Comparison of ENCODE assay signal across 29 cellular contexts in the genomic region with DNA sequence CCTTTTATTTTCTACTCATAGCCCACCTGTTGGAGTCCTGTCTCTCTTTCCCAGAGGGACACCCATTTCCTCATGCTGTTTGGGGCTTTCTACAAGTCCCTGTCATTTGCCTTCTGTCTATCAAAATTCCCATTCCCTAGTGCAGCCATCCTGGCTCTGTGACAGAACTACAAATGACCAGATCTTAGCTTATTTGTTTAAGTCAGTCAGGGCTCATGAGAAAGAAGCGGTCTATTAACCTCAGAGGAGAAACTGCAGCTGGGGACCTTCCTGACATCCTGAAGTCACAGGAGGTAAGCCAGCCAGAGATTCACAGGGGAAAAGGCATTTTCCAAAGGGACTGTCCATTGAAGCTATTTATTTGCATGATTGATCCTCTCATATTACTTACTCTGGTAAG. TPM values are rescaled to one million over a fixed set of nuclear protein-coding genes. Genes with fewer than 3 reads are reported as not detected.
"Had no signal": no experiment of that assay in that cellular context is flagged by ENCODE, and none has a peak within 500 bp of the region (broad histone marks: within the 10 kb centered on the region; RNA-seq: fewer than 3 reads in every experiment).

No MANE protein-coding gene starts in this region.

- DNase-seq: activated CD4-positive, alpha-beta T cell treated with anti-CD3 and anti-CD28 coated beads, Interleukin-2, amount 10 ng/mL, durations not matched to agents 24 days and 14 days; activated CD4-positive, alpha-beta T cell treated with anti-CD3 and anti-CD28 coated beads, Interleukin-2, amount 50 U/mL, for 4 hours; activated CD8-positive, alpha-beta T cell treated with anti-CD3 and anti-CD28 coated beads for 36 hours; activated effector memory CD4-positive, alpha-beta T cell treated with anti-CD3 and anti-CD28 coated beads, Interleukin-2, amount 50 U/mL, for 16 hours; activated naive CD4-positive, alpha-beta T cell; activated naive CD8-positive, alpha-beta T cell treated with anti-CD3 and anti-CD28 coated beads, Interleukin-2, amount 10 ng/mL, durations not matched to agents 7 days and 5 days; activated T-cell treated with anti-CD3 and anti-CD28 coated beads, Interleukin-2, amount 50 U/mL, for 1 hour; activated T-cell treated with anti-CD3 and anti-CD28 coated beads, Interleukin-2, amount 50 U/mL, for 72 hours; amygdala; NCI-H1092 treated with DMSO at 0.1 percent for 48 hours; NCI-H1417; NCI-H146; NCI-H187; NCI-H2029 treated with DMSO at 0.1 percent for 48 hours; NCI-H2107; NCI-H226; NCI-H446 treated with DMSO at 0.1 percent for 48 hours; NCI-H524; NCI-H748 treated with DMSO at 0.1 percent for 48 hours; SHP77; SK-N-SH had no signal

- H3K4me3 ChIP-seq: ascending aorta, cardiac muscle cell, SJSA1 had no signal

- H3K36me3 ChIP-seq: ascending aorta, cardiac muscle cell, SJSA1 had no signal

- H3K27me3 ChIP-seq: ascending aorta, cardiac muscle cell, SJSA1 had no signal

- H3K27ac ChIP-seq: ascending aorta, cardiac muscle cell, SJSA1 had no signal

- ATAC-seq: activated CD8-positive, alpha-beta T cell treated with anti-CD3 and anti-CD28 coated beads for 36 hours; activated T-cell treated with anti-CD3 and anti-CD28 coated beads, Interleukin-2, amount 50 U/mL, for 72 hours; activated T-helper 17 cell treated with anti-CD3 and anti-CD28 coated beads, Interleukin-2, amount 50 U/mL, for 72 hours; Panc1 had no signal

- H3K4me1 ChIP-seq: ascending aorta, SJSA1 had no signal

- H3K9me3 ChIP-seq: ascending aorta, SJSA1, SK-N-SH had no signal

RNA-seq across cellular contexts. Expression of gene COL9A1, which starts 1.7 kb away (rescaled TPM):
- total RNA-seq: activated CD4-positive, alpha-beta T cell treated with anti-CD3 and anti-CD28 coated beads, Interleukin-2, amount 10 ng/mL, durations not matched to agents 24 days and 14 days; activated CD8-positive, alpha-beta memory T cell treated with anti-CD3 and anti-CD28 coated beads for 36 hours; activated CD8-positive, alpha-beta T cell treated with anti-CD3 and anti-CD28 coated beads for 36 hours; activated naive CD8-positive, alpha-beta T cell treated with anti-CD3 and anti-CD28 coated beads, Interleukin-2, amount 10 ng/mL, durations not matched to agents 7 days and 5 days; activated T-cell treated with anti-CD3 and anti-CD28 coated beads, Interleukin-2, amount 50 U/mL, for 72 hours; M059J; RPMI7951; SJSA1 had no signal
